ENCODE assay signal across 8 cellular contexts in the genomic region with DNA sequence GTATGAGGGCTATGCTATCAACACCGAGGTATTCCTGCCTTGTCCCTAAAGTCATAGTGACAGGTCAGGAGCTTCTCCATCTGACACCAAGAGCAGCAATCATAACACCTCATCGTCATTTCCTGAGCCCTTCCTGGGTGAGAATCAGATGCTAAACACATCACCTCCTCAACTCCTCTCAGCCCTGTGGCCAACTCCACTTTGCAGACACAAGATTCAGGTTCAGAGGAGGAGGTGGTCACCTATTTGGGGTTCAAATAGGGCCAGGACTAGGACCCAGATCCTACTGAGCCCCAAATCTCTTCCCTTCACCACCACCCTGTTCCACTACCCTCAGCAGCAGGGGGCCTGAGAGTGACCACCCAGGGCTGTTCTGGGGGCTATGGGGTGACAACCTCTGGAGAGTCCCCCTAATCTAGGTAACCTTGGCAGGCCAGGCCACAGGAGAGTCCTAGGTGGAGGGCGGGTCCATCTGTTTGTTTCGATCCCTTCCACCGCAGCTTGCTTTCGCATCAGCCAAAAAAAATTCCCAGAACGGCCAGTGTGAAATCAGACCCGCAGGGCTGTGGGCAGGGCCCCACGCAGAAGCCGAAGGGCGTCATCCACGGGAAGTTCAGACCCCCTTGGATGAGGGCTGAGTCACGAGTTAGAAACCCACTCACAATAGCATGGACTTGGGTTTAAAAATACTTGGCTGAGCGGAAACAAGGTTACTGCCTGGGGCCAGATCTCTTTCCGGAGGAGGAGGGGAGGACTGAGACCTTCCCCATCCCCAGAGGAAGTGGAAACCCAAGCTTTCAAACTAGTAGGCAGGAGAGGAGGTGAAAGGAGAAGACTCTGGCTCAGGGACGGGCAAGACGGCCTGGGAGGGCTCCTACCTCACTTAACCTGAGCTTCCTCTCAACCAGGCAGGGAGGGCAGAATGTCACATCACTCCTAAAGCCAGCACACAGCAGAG. TPM values are rescaled to one million over a fixed set of nuclear protein-coding genes. Genes with fewer than 3 reads are reported as not detected.
DNase-seq lines count a peak whose midpoint lies in the region; ATAC-seq and FAIRE-seq lines count a peak whose summit lies in the region.

No MANE protein-coding gene starts in this region.

- H2AFZ ChIP-seq in mesenchymal stem cell (ENCODE audit: low read depth, low read length): no peak overlapping the region

- peak overlapping the region; percentile 74 for H2BK120ac ChIP-seq in mesenchymal stem cell (ENCODE audit: low read depth, low read length)

- peak overlapping the region in 1 of 2 experiments; percentile 49 for H3K4me3 ChIP-seq in mesenchymal stem cell (ENCODE audit: insufficient read depth in 1 of 2, low read depth in 1 of 2, low read length in 2 of 2)
- H3K4me3 ChIP-seq in urinary bladder (ENCODE audit: low read depth, low read length): no peak overlapping the region

- H3K27me3 Mint-ChIP-seq in T-cell: no peaks in the 10 kb centered on the region

- peak overlapping the region; percentile 67 for H3K9ac ChIP-seq in mesenchymal stem cell (ENCODE audit: low read length)

- peak overlapping the region; percentile 100 for H3K27ac Mint-ChIP-seq in T-cell

- H2BK15ac ChIP-seq in mesenchymal stem cell (ENCODE audit: low read depth, poor library complexity, severe bottlenecking): peak overlapping the region; percentile 96

- H3K9me3 ChIP-seq in mesenchymal stem cell (ENCODE audit: control insufficient read depth, low read length): no peaks in the 10 kb centered on the region

- H3K4me1 ChIP-seq in mesenchymal stem cell (ENCODE audit: control insufficient read depth, insufficient read depth, low read depth, low read length): peaks cover 24% of the 10 kb centered on the region
- H3K4me1 ChIP-seq in urinary bladder (ENCODE audit: insufficient read depth): no peaks in the 10 kb centered on the region

- peak overlapping the region; percentile 79 for H2AK5ac ChIP-seq in mesenchymal stem cell (ENCODE audit: low read length, severe bottlenecking)

- peak overlapping the region; percentile 91 for H4K91ac ChIP-seq in mesenchymal stem cell (ENCODE audit: low read length)

- peak overlapping the region; percentile 47 to 69 for H3K4ac ChIP-seq in mesenchymal stem cell (ENCODE audit: low read depth in 1 of 2, low read length in 2 of 2)

- CTCF ChIA-PET in T-cell (lab: Charles Lee): interaction anchor here (0.6 to 2.1 kb wide), 4 partner anchors 7 to 202 kb away, joined by 3 to 15 read pairs (median 8); a partner anchor contains a TSS

- H3K18ac ChIP-seq in mesenchymal stem cell (ENCODE audit: low read depth in 1 of 2, low read length in 2 of 2): peak overlapping the region; percentile 77 to 87

- no peaks in the 10 kb centered on the region for H3K27me3 ChIP-seq in mesenchymal stem cell (ENCODE audit: control insufficient read depth in 1 of 2, insufficient read depth in 1 of 2, low read length in 2 of 2)

- peaks cover 84 to 98% (median 94%) of the 10 kb centered on the region in 3 donors for H3K4me1 Mint-ChIP-seq in T-cell

- peak overlapping the region; percentile 37 for H3K27ac ChIP-seq in caudate nucleus (ENCODE audit: low read depth, low read length)
- peak overlapping the region; percentile 69 for H3K27ac ChIP-seq in mesenchymal stem cell (ENCODE audit: low read length, poor library complexity, severe bottlenecking)
- H3K27ac ChIP-seq in urinary bladder (ENCODE audit: low read depth): peak overlapping the region; percentile 4

- POLR2A ChIA-PET in T-cell (lab: Charles Lee): interaction anchor here (0.5 to 1.2 kb wide), 9 partner anchors 7 to 1433 kb away, joined by 3 to 14 read pairs (median 3); a partner anchor contains a TSS

- FAIRE-seq in GM18507 (lab: Jason Lieb, UNC): peak; percentile 97

- H3K14ac ChIP-seq in mesenchymal stem cell (ENCODE audit: low read length in 2 of 2): peak overlapping the region in 1 of 2 experiments; percentile 49

- peaks cover 5 to 7% of the 10 kb centered on the region in 2 experiments for H3K36me3 ChIP-seq in mesenchymal stem cell (ENCODE audit: control insufficient read depth in 1 of 2, insufficient read depth in 2 of 2, low read depth in 1 of 2, low read length in 2 of 2)
- no peaks in the 10 kb centered on the region for H3K36me3 ChIP-seq in urinary bladder (ENCODE audit: insufficient read depth)

- H2BK12ac ChIP-seq in mesenchymal stem cell (ENCODE audit: low read length in 2 of 2): peak overlapping the region; percentile 49 to 87

- peak overlapping the region; percentile 14 for H3K4me2 ChIP-seq in mesenchymal stem cell (ENCODE audit: low read length, poor library complexity, severe bottlenecking)

- WGBS in mesenchymal stem cell: 37% methylated on average over 15 of the region's 17 CpGs
- WGBS in urinary bladder: 44% methylated on average over 17 of the region's 17 CpGs

- H4K8ac ChIP-seq in mesenchymal stem cell (ENCODE audit: low read length): peak overlapping the region; percentile 93

- no peak for DNase-seq in GM18507 (ENCODE audit: extremely low spot score, insufficient read length, low read depth)
- DNase-seq in T-cell: peak in 33 of 34 experiments; percentile 25 to 73 (median 51)
- DNase-seq in caudate nucleus (lab: John Stamatoyannopoulos, UW): no peak
- DNase-seq in mesenchymal stem cell: peak; percentile 80
- no peak for DNase-seq in mucosa of gallbladder (ENCODE audit: low spot score)
- DNase-seq in NCI-H510A (lab: John Stamatoyannopoulos, UW): no peak

- H3K9me3 Mint-ChIP-seq in T-cell: no peaks in the 10 kb centered on the region

- peaks cover 32% of the 10 kb centered on the region for H3K36me3 Mint-ChIP-seq in T-cell

- H3K79me1 ChIP-seq in mesenchymal stem cell (replicated peaks; ENCODE audit: low read length, poor library complexity, severe bottlenecking): peaks cover 4% of the 10 kb centered on the region

- no peak overlapping the region for H3K23ac ChIP-seq in mesenchymal stem cell (ENCODE audit: low read length in 2 of 2)

- peak; percentile 37 for ATAC-seq in HG03045 (IDR thresholded peaks at IDR 0.05; ENCODE audit: unreplicated experiment)
- peak; percentile 36 to 47 (median 42) for ATAC-seq in T-cell (replicated peaks in 1 of 4)

- H3K4me3 Mint-ChIP-seq in T-cell: peak overlapping the region; percentile 79 to 95 (median 89)

- no peak overlapping the region for H2BK5ac ChIP-seq in mesenchymal stem cell (ENCODE audit: low read depth, low read length, poor library complexity, severe bottlenecking)

RNA-seq across cellular contexts. Expression of a gene that starts 8.7 kb away (rescaled TPM):
- total RNA-seq in T-cell (100 to 1,000 TPM; 305 to 437 (median 331) TPM), urinary bladder (20.8 TPM), mucosa of gallbladder (45.1 TPM)
- 23.9 TPM for polyA plus RNA-seq in mesenchymal stem cell (2013, experiment 1 of 2)
- 21.2 TPM for polyA plus RNA-seq in mesenchymal stem cell (2013, experiment 2 of 2)
- polyA plus RNA-seq in urinary bladder: 10.6 TPM

RNA-seq across cellular contexts. Expression of a gene that starts 14.7 kb away (rescaled TPM):
- total RNA-seq in T-cell: not detected
- not detected for polyA plus RNA-seq in mesenchymal stem cell (2013, experiment 1 of 2)
- polyA plus RNA-seq in mesenchymal stem cell (2013, experiment 2 of 2): not detected
- not detected for total RNA-seq in urinary bladder
- polyA plus RNA-seq in urinary bladder: not detected
- total RNA-seq in mucosa of gallbladder: not detected

Comparison
In these comparisons a context has a peak if more than half of its experiments do, and no peak if none do; other contexts are left out.
1. DNase-seq: peak in T-cell (33 of 34) and mesenchymal stem cell (single experiment); none in GM18507 (single experiment), caudate nucleus (0 of 61), mucosa of gallbladder (single experiment) and NCI-H510A (single experiment).
2. H3K27ac ChIP-seq: peak in every context shown above with its lines; median percentile 69 in mesenchymal stem cell; 37 in caudate nucleus; 4 in urinary bladder.